1 cellular context compared by ENCODE assay signal in the genomic region with DNA sequence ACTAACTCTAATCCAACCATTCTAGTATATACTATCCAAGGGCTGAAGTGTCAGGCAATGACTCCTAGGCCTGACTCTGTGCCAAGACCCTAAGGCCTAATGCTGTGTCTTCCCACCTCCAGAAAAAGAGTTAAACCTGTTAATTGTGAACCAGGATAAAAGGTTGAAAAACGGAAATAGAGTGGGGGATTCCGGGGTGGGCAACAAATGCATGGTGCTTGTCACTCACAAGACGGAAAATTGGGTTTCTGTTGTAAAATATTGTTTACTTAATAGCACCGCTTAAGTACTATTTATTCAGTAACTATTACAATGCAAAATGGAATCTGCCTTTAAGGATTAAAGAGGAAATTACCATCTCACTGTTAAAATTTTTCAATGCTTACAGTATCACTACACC.
TF ChIP-seq lines count a peak whose summit lies in the region.

No MANE protein-coding gene starts in this region.

TF ChIP-seq in GM12878, 131 proteins besides CTCF, POLR2A, EP300 and RAD21:
- TF ChIP-seq, protein P1, sequence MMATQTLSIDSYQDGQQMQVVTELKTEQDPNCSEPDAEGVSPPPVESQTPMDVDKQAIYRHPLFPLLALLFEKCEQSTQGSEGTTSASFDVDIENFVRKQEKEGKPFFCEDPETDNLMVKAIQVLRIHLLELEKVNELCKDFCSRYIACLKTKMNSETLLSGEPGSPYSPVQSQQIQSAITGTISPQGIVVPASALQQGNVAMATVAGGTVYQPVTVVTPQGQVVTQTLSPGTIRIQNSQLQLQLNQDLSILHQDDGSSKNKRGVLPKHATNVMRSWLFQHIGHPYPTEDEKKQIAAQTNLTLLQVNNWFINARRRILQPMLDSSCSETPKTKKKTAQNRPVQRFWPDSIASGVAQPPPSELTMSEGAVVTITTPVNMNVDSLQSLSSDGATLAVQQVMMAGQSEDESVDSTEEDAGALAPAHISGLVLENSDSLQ (IDR thresholded peaks at IDR 0.05), result peak; percentile 67
- TF ChIP-seq, protein P2, sequence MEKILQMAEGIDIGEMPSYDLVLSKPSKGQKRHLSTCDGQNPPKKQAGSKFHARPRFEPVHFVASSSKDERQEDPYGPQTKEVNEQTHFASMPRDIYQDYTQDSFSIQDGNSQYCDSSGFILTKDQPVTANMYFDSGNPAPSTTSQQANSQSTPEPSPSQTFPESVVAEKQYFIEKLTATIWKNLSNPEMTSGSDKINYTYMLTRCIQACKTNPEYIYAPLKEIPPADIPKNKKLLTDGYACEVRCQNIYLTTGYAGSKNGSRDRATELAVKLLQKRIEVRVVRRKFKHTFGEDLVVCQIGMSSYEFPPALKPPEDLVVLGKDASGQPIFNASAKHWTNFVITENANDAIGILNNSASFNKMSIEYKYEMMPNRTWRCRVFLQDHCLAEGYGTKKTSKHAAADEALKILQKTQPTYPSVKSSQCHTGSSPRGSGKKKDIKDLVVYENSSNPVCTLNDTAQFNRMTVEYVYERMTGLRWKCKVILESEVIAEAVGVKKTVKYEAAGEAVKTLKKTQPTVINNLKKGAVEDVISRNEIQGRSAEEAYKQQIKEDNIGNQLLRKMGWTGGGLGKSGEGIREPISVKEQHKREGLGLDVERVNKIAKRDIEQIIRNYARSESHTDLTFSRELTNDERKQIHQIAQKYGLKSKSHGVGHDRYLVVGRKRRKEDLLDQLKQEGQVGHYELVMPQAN (conservative IDR thresholded peaks at IDR 0.05), result 0 out of 2 replicates have a peak, but pooled peaks have one; percentile 17
- no peak for TF ChIP-seq MAX (IDR thresholded peaks at IDR 0.05; ENCODE audit: low read depth, low read length)
